9 cellular contexts compared by ENCODE assay signal in the genomic region with DNA sequence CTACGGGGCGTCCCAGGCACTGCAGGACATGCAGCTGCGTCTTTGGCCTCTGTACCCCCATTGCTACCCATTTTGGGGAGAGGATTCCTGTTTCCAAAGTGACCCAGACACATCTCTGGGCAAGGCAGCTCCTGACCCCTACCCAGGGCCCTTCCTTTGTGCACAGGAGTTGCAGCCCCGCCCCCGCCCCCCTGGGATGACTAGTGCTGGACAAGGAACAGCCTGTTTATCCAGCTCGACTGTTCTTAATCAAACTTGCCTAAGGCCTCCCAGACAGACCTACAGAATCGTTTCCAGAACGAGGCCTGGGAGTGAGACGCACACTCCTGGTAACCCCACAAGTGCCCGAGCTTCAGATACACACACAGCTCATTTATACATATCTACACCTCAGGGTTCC. TPM values are rescaled to one million over a fixed set of nuclear protein-coding genes. Genes with fewer than 3 reads are reported as not detected.
DNase-seq lines count a peak whose midpoint lies in the region; ATAC-seq and TF ChIP-seq lines count a peak whose summit lies in the region.
"Had no signal": no experiment of that assay in that cellular context is flagged by ENCODE, and none has a peak within 500 bp of the region (broad histone marks: within the 10 kb centered on the region; RNA-seq: fewer than 3 reads in every experiment).

No MANE protein-coding gene starts in this region.

- H3K27me3 ChIP-seq in foreskin keratinocyte: no peaks in the 10 kb centered on the region

- no peak for TF ChIP-seq CTCF in foreskin keratinocyte (conservative IDR thresholded peaks at IDR 0.05)

- peaks cover 37% of the 10 kb centered on the region for H3K36me3 Mint-ChIP-seq in activated naive CD4-positive, alpha-beta T cell treated with anti-CD3 and anti-CD28 coated beads for 36 hours (ENCODE audit: low read depth)
- H3K36me3 Mint-ChIP-seq in activated CD4-positive, alpha-beta memory T cell treated with anti-CD3 and anti-CD28 coated beads for 36 hours: peaks cover 34% of the 10 kb centered on the region
- H3K36me3 Mint-ChIP-seq in stimulated activated naive B cell treated with anti-CD40 and anti-IgM and Interleukin-4, amounts not matched to agents 10 μg/mL and 1 μg/mL and 100 μg/mL, for 72 hours: peaks cover 42 to 52% of the 10 kb centered on the region in 2 donors

- no peak overlapping the region for H3K27ac Mint-ChIP-seq in activated naive CD4-positive, alpha-beta T cell treated with anti-CD3 and anti-CD28 coated beads for 36 hours
- H3K27ac Mint-ChIP-seq in activated CD4-positive, alpha-beta memory T cell treated with anti-CD3 and anti-CD28 coated beads for 36 hours: no peak overlapping the region
- H3K27ac Mint-ChIP-seq in stimulated activated naive B cell treated with anti-CD40 and anti-IgM and Interleukin-4, amounts not matched to agents 10 μg/mL and 1 μg/mL and 100 μg/mL, for 72 hours: peak overlapping the region; percentile 9

- peak overlapping the region; percentile 92 for H3K4me3 Mint-ChIP-seq in activated naive CD4-positive, alpha-beta T cell treated with anti-CD3 and anti-CD28 coated beads for 36 hours
- peak overlapping the region; percentile 20 for H3K4me3 Mint-ChIP-seq in activated CD4-positive, alpha-beta memory T cell treated with anti-CD3 and anti-CD28 coated beads for 36 hours
- H3K4me3 Mint-ChIP-seq in stimulated activated naive B cell treated with anti-CD40 and anti-IgM and Interleukin-4, amounts not matched to agents 10 μg/mL and 1 μg/mL and 100 μg/mL, for 72 hours: peak overlapping the region in 1 of 2 donors; percentile 99

- no peaks in the 10 kb centered on the region for H3K27me3 Mint-ChIP-seq in activated naive CD4-positive, alpha-beta T cell treated with anti-CD3 and anti-CD28 coated beads for 36 hours (ENCODE audit: low read depth)
- H3K27me3 Mint-ChIP-seq in activated CD4-positive, alpha-beta memory T cell treated with anti-CD3 and anti-CD28 coated beads for 36 hours: no peaks in the 10 kb centered on the region
- no peaks in the 10 kb centered on the region for H3K27me3 Mint-ChIP-seq in stimulated activated naive B cell treated with anti-CD40 and anti-IgM and Interleukin-4, amounts not matched to agents 10 μg/mL and 1 μg/mL and 100 μg/mL, for 72 hours

- ATAC-seq in foreskin keratinocyte (peak; percentile 24), left colon (no peak)
- ATAC-seq in stimulated activated naive B cell treated with anti-CD40 and anti-IgM and Interleukin-4, amounts not matched to agents 10 μg/mL and 1 μg/mL and 100 μg/mL, for 72 hours (replicated peaks): no peak

- CTCF ChIA-PET in activated naive CD4-positive, alpha-beta T cell treated with anti-CD3 and anti-CD28 coated beads for 36 hours (lab: Charles Lee): interaction anchor here (2.7 kb wide), 1 partner anchor 25 kb away, joined by 9 read pairs; no protein-coding TSS in a partner anchor
- CTCF ChIA-PET in activated CD4-positive, alpha-beta memory T cell treated with anti-CD3 and anti-CD28 coated beads for 36 hours (lab: Charles Lee): interaction anchor here (1.0 kb wide), 1 partner anchor 32 kb away, joined by 3 read pairs; no protein-coding TSS in a partner anchor

- peaks cover 8% of the 10 kb centered on the region for H3K4me1 ChIP-seq in foreskin keratinocyte

- no peak for DNase-seq in activated naive CD4-positive, alpha-beta T cell treated with anti-CD3 and anti-CD28 coated beads for 36 hours
- no peak for DNase-seq in activated naive CD4-positive, alpha-beta T cell (lab: John Stamatoyannopoulos, UW)
- DNase-seq in activated CD4-positive, alpha-beta memory T cell treated with anti-CD3 and anti-CD28 coated beads for 36 hours: no peak
- DNase-seq in foreskin keratinocyte (peak; percentile 41 to 71), NCI-H1417 treated with DMSO at 0.1 percent for 48 hours (lab: John Stamatoyannopoulos, UW) (no peak), left colon (no peak), medulla oblongata (ENCODE audit: extremely low spot score) (no peak)
- DNase-seq in stimulated activated naive B cell treated with anti-CD40 and anti-IgM and Interleukin-4, amounts not matched to agents 10 μg/mL and 1 μg/mL and 100 μg/mL, for 72 hours: no peak
- DNase-seq: posterior cingulate gyrus had no signal

- intact Hi-C loops in activated naive CD4-positive, alpha-beta T cell treated with anti-CD3 and anti-CD28 coated beads for 36 hours (cut with micrococcal nuclease): no loop called here
- intact Hi-C loops in activated CD4-positive, alpha-beta memory T cell treated with anti-CD3 and anti-CD28 coated beads for 36 hours (cut with micrococcal nuclease): no loop called here
- intact Hi-C loops in left colon (cut with DNase I, micrococcal nuclease): no loop called here

- H3K9me3 Mint-ChIP-seq in activated naive CD4-positive, alpha-beta T cell treated with anti-CD3 and anti-CD28 coated beads for 36 hours: no peaks in the 10 kb centered on the region
- H3K9me3 Mint-ChIP-seq in activated CD4-positive, alpha-beta memory T cell treated with anti-CD3 and anti-CD28 coated beads for 36 hours: no peaks in the 10 kb centered on the region
- no peaks in the 10 kb centered on the region for H3K9me3 Mint-ChIP-seq in stimulated activated naive B cell treated with anti-CD40 and anti-IgM and Interleukin-4, amounts not matched to agents 10 μg/mL and 1 μg/mL and 100 μg/mL, for 72 hours

- no peak overlapping the region for H3K27ac ChIP-seq in foreskin keratinocyte

- H3K4me1 Mint-ChIP-seq in activated naive CD4-positive, alpha-beta T cell treated with anti-CD3 and anti-CD28 coated beads for 36 hours (ENCODE audit: low read depth): peaks cover 41% of the 10 kb centered on the region
- H3K4me1 Mint-ChIP-seq in activated CD4-positive, alpha-beta memory T cell treated with anti-CD3 and anti-CD28 coated beads for 36 hours (ENCODE audit: low read depth): peaks cover 32% of the 10 kb centered on the region
- H3K4me1 Mint-ChIP-seq in stimulated activated naive B cell treated with anti-CD40 and anti-IgM and Interleukin-4, amounts not matched to agents 10 μg/mL and 1 μg/mL and 100 μg/mL, for 72 hours: peaks cover 41 to 65% of the 10 kb centered on the region in 2 donors

- POLR2A ChIA-PET in activated CD4-positive, alpha-beta memory T cell treated with anti-CD3 and anti-CD28 coated beads for 36 hours (lab: Charles Lee): no interaction called here

RNA-seq across cellular contexts. Expression of gene DIPK1B, which starts 13.2 kb away (rescaled TPM):
- total RNA-seq in activated naive CD4-positive, alpha-beta T cell treated with anti-CD3 and anti-CD28 coated beads for 36 hours: under 1 TPM in 1 of 2 experiments, not detected in 1; 0.10 TPM
- not detected for total RNA-seq in activated CD4-positive, alpha-beta memory T cell treated with anti-CD3 and anti-CD28 coated beads for 36 hours
- total RNA-seq in foreskin keratinocyte (0.07 and 0.21 TPM in 2 replicates), left colon (1 to 10 TPM; 1.3 to 2.1 TPM)
- polyA plus RNA-seq in foreskin keratinocyte: 0.18 and 0.19 TPM in 2 replicates

RNA-seq across cellular contexts. Expression of gene LCN10, which starts 17.1 kb away (rescaled TPM):
- total RNA-seq in activated naive CD4-positive, alpha-beta T cell treated with anti-CD3 and anti-CD28 coated beads for 36 hours: 1 to 10 TPM in 1 of 2 experiments, under 1 TPM in 1; 0.83 to 1.0 TPM
- total RNA-seq in activated CD4-positive, alpha-beta memory T cell treated with anti-CD3 and anti-CD28 coated beads for 36 hours: 1 to 10 TPM; 1.2 to 1.5 TPM
- total RNA-seq in foreskin keratinocyte: not detected in 2 replicates
- polyA plus RNA-seq in foreskin keratinocyte: not detected in 2 replicates
- total RNA-seq in left colon: 1 to 10 TPM; 1.2 to 2.4 TPM

RNA-seq across cellular contexts. Expression of gene LCN6, which starts 22.7 kb away (rescaled TPM):
- total RNA-seq in activated naive CD4-positive, alpha-beta T cell treated with anti-CD3 and anti-CD28 coated beads for 36 hours: not detected
- not detected for total RNA-seq in activated CD4-positive, alpha-beta memory T cell treated with anti-CD3 and anti-CD28 coated beads for 36 hours
- total RNA-seq in foreskin keratinocyte (not detected in 2 replicates), left colon (1 to 10 TPM; 1.0 to 3.6 TPM)
- not detected in 2 replicates for polyA plus RNA-seq in foreskin keratinocyte

RNA-seq across cellular contexts. Expression of gene LCN8, which starts 32.4 kb away (rescaled TPM):
- not detected for total RNA-seq in activated naive CD4-positive, alpha-beta T cell treated with anti-CD3 and anti-CD28 coated beads for 36 hours
- total RNA-seq in activated CD4-positive, alpha-beta memory T cell treated with anti-CD3 and anti-CD28 coated beads for 36 hours: not detected
- total RNA-seq in foreskin keratinocyte: not detected in 2 replicates
- polyA plus RNA-seq in foreskin keratinocyte: not detected in 2 replicates
- total RNA-seq in left colon: under 1 TPM in 1 of 2 donors, not detected in 1; 0.36 TPM

RNA-seq across cellular contexts. Expression of gene AGPAT2, which starts 38.4 kb away (rescaled TPM):
- total RNA-seq in activated naive CD4-positive, alpha-beta T cell treated with anti-CD3 and anti-CD28 coated beads for 36 hours: 1 to 10 TPM; 8.7 to 9.4 TPM
- total RNA-seq in activated CD4-positive, alpha-beta memory T cell treated with anti-CD3 and anti-CD28 coated beads for 36 hours: 10 to 100 TPM; 16.3 to 16.8 TPM
- total RNA-seq in foreskin keratinocyte (38.1 and 41.9 TPM in 2 replicates), left colon (100 to 1,000 TPM; 152 to 211 TPM)
- 61.5 and 75.3 TPM in 2 replicates for polyA plus RNA-seq in foreskin keratinocyte

Comparison
In these comparisons a context has a peak if more than half of its experiments do, and no peak if none do; other contexts are left out.
1. DNase-seq: peak in foreskin keratinocyte (2 of 2); none in activated naive CD4-positive, alpha-beta T cell treated with anti-CD3 and anti-CD28 coated beads for 36 hours (single experiment), activated naive CD4-positive, alpha-beta T cell (0 of 4), activated CD4-positive, alpha-beta memory T cell treated with anti-CD3 and anti-CD28 coated beads for 36 hours (single experiment), stimulated activated naive B cell treated with anti-CD40 and anti-IgM and Interleukin-4, amounts not matched to agents 10 μg/mL and 1 μg/mL and 100 μg/mL, for 72 hours (single experiment), NCI-H1417 treated with DMSO at 0.1 percent for 48 hours (single experiment), left colon (0 of 2) and medulla oblongata (single experiment).